8 cellular contexts compared by ENCODE assay signal in the genomic region with DNA sequence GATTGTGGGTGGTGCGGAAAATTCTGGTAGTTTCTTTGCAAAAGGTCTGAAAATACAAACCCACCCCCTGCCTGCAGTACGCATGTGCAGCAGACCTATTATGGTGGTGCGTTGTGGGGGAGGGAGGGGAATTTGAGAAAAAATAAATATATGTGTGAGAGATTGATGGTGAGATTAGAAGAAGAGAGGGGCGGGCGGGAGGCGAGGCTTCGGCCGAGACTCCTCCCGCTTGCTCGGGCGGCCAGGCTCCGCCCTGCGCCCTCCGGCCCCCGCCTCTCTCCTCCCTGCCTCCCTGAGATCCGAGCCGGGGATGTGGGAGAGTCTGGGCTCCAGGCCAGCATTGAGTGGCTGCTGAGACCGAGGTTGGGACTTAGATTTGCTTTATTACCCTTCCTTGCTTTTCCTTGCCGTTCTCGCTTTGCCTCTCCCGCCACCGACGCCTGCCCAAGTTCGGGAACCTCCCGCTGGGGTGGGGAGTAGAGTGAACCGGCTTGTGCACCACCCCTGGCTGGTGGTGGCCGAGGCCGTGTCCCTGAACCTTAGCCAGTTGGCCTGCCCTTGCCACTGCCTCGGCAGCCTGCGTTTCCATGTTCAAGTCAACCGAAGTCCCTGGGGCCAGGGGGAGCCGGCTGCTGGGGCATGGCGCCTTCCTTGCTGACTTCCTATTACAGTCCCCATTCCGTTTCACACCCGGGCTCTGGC.
DNase-seq lines count a peak whose midpoint lies in the region; TF ChIP-seq lines count a peak whose summit lies in the region.

No MANE protein-coding gene starts in this region.

- TF ChIP-seq CTCF in OCI-LY1 (IDR thresholded peaks at IDR 0.05; ENCODE audit: low read length) = no peak

- H3K4me3 ChIP-seq in OCI-LY1 (ENCODE audit: low read depth, low read length, poor library complexity, severe bottlenecking) = peak overlapping the region; percentile 98
- H3K4me3 ChIP-seq in mucosa of rectum (ENCODE audit: low read length in 2 of 2) = peak overlapping the region; percentile 84 to 88

- peaks cover 21% of the 10 kb centered on the region for H3K79me2 ChIP-seq in OCI-LY1 (ENCODE audit: insufficient read depth, low read length)

- peak overlapping the region; percentile 92 for H3K4me2 ChIP-seq in OCI-LY1 (ENCODE audit: low read length)

- H2AFZ ChIP-seq in OCI-LY1 (ENCODE audit: low read length) = no peak overlapping the region

- H3K9me2 ChIP-seq in OCI-LY1 (ENCODE audit: low read depth, low read length) = no peaks in the 10 kb centered on the region

- no peaks in the 10 kb centered on the region for H4K20me1 ChIP-seq in OCI-LY1 (ENCODE audit: insufficient read depth, low read length)

- H3F3A ChIP-seq in OCI-LY1 (ENCODE audit: insufficient read depth, low read length) = no peaks in the 10 kb centered on the region

- H3K9me3 ChIP-seq in OCI-LY1 (ENCODE audit: low read length) (no peaks in the 10 kb centered on the region), mucosa of rectum (ENCODE audit: control insufficient read depth in 2 of 2, low read length in 2 of 2) (no peaks in the 10 kb centered on the region)

- no peaks in the 10 kb centered on the region for H3K27me3 ChIP-seq in OCI-LY1 (ENCODE audit: insufficient read depth, low read length)
- H3K27me3 ChIP-seq in mucosa of rectum (ENCODE audit: control insufficient read depth in 2 of 2, insufficient read depth in 2 of 2, low read length in 2 of 2) = no peaks in the 10 kb centered on the region

- DNase-seq in 8988T (peak; percentile 69), HuH-7 (ENCODE audit: low spot score) (peak; percentile 92), activated T-cell treated with anti-CD3 and anti-CD28 coated beads for 4 hours (peak; percentile 90), erythroblast (lab: John Stamatoyannopoulos, UW) (peak; percentile 89 to 90)
- DNase-seq in stimulated activated CD8-positive, alpha-beta memory T cell treated with anti-CD3 and anti-CD28 coated beads, Interleukin-4, amount 100 ng/mL, for 24 hours (ENCODE audit: low read depth) = peak; percentile 80

- peak; percentile 40 for TF ChIP-seq POLR2A in GM18526 (IDR thresholded peaks at IDR 0.05; ENCODE audit: extremely low read depth, insufficient read length)
- no peak for TF ChIP-seq POLR2A in erythroblast (IDR thresholded peaks at IDR 0.05; ENCODE audit: low read length)

- peaks cover 36% of the 10 kb centered on the region for H3K4me1 ChIP-seq in OCI-LY1 (ENCODE audit: insufficient read depth, low read length, severe bottlenecking)
- H3K4me1 ChIP-seq in mucosa of rectum (ENCODE audit: control insufficient read depth in 2 of 2, insufficient read depth in 2 of 2, low read length in 2 of 2) = peaks cover 45 to 48% of the 10 kb centered on the region in 2 donors

- peaks cover 34% of the 10 kb centered on the region for H3K36me3 ChIP-seq in OCI-LY1 (ENCODE audit: insufficient read depth, low read length)
- H3K36me3 ChIP-seq in mucosa of rectum (ENCODE audit: control insufficient read depth in 2 of 2, insufficient read depth in 2 of 2, low read length in 2 of 2) = peaks cover 8 to 17% of the 10 kb centered on the region in 2 donors

- H3K9ac ChIP-seq in OCI-LY1 (ENCODE audit: low read length) (peak overlapping the region; percentile 98), mucosa of rectum (ENCODE audit: low read depth in 1 of 2, low read length in 2 of 2) (peak overlapping the region; percentile 70 to 82)

- H3K27ac ChIP-seq in OCI-LY1 (ENCODE audit: low read depth, low read length, poor library complexity, severe bottlenecking) = peak overlapping the region; percentile 90
- H3K27ac ChIP-seq in mucosa of rectum (ENCODE audit: low read depth in 2 of 2, low read length in 2 of 2) = peak overlapping the region; percentile 91 to 96

Comparison
In these comparisons a context has a peak if more than half of its experiments do, and no peak if none do; other contexts are left out.
1. Peak in every context shown above with its lines: DNase-seq, H3K4me3 ChIP-seq and H3K27ac ChIP-seq.